Comparison of ENCODE assay signal across 9 cellular contexts in genomic region chr16:30166202-30166902, GRCh38. TPM values are rescaled to one million over a fixed set of nuclear protein-coding genes. Genes with fewer than 3 reads are reported as not detected.
DNase-seq lines count a peak whose midpoint lies in the region; ATAC-seq and TF ChIP-seq lines count a peak whose summit lies in the region.
"Had no signal": no experiment of that assay in that cellular context is flagged by ENCODE, and none has a peak within 500 bp of the region (broad histone marks: within the 10 kb centered on the region; RNA-seq: fewer than 3 reads in every experiment).

No MANE protein-coding gene starts in this region.

- H3K4me3 Mint-ChIP-seq in activated naive CD4-positive, alpha-beta T cell treated with anti-CD3 and anti-CD28 coated beads, Interleukin-2, amount 10 ng/mL, durations not matched to agents 7 days and 5 days: no peak overlapping the region
- no peak overlapping the region for H3K4me3 Mint-ChIP-seq in activated naive CD8-positive, alpha-beta T cell treated with anti-CD3 and anti-CD28 coated beads for 36 hours
- H3K4me3 Mint-ChIP-seq in stimulated activated naive CD8-positive, alpha-beta T cell treated with anti-CD3 and anti-CD28 coated beads, Interleukin-15, Interleukin-2, amounts not matched to agents 100 ng/mL and 50 ng/mL, for 24 hours: no peak overlapping the region
- H3K4me3 Mint-ChIP-seq in Calu3 (ENCODE audit: low read depth, unreplicated experiment): no peak overlapping the region

- H3K4me1 Mint-ChIP-seq in activated naive CD4-positive, alpha-beta T cell treated with anti-CD3 and anti-CD28 coated beads, Interleukin-2, amount 10 ng/mL, durations not matched to agents 7 days and 5 days: peaks cover 33% of the 10 kb centered on the region
- H3K4me1 Mint-ChIP-seq in activated naive CD8-positive, alpha-beta T cell treated with anti-CD3 and anti-CD28 coated beads for 36 hours: peaks cover 23% of the 10 kb centered on the region
- H3K4me1 Mint-ChIP-seq in stimulated activated naive CD8-positive, alpha-beta T cell treated with anti-CD3 and anti-CD28 coated beads, Interleukin-15, Interleukin-2, amounts not matched to agents 100 ng/mL and 50 ng/mL, for 24 hours (ENCODE audit: low read depth): peaks cover 40% of the 10 kb centered on the region
- H3K4me1 Mint-ChIP-seq in Calu3 (ENCODE audit: low read depth, unreplicated experiment): no peaks in the 10 kb centered on the region

- BruUV-seq in Calu3 (replicated peaks; lab: Mats Ljungman, UMichigan): no TSS peak

- H3K27ac Mint-ChIP-seq in activated naive CD4-positive, alpha-beta T cell treated with anti-CD3 and anti-CD28 coated beads, Interleukin-2, amount 10 ng/mL, durations not matched to agents 7 days and 5 days: no peak overlapping the region
- peak overlapping the region; percentile 16 for H3K27ac Mint-ChIP-seq in activated naive CD8-positive, alpha-beta T cell treated with anti-CD3 and anti-CD28 coated beads for 36 hours
- peak overlapping the region; percentile 23 for H3K27ac Mint-ChIP-seq in stimulated activated naive CD8-positive, alpha-beta T cell treated with anti-CD3 and anti-CD28 coated beads, Interleukin-15, Interleukin-2, amounts not matched to agents 100 ng/mL and 50 ng/mL, for 24 hours
- no peak overlapping the region for H3K27ac Mint-ChIP-seq in Calu3 (ENCODE audit: unreplicated experiment)

- ATAC-seq in GM19467 (IDR thresholded peaks at IDR 0.05; ENCODE audit: unreplicated experiment): no peak

- intact Hi-C loops in Calu3 (cut with micrococcal nuclease; ENCODE audit: unreplicated experiment): no loop called here

- no peak for TF ChIP-seq CTCF in Calu3 (IDR thresholded peaks at IDR 0.05; ENCODE audit: unreplicated experiment)

- CTCF ChIA-PET in activated naive CD4-positive, alpha-beta T cell treated with anti-CD3 and anti-CD28 coated beads, Interleukin-2, amount 10 ng/mL, durations not matched to agents 7 days and 5 days (lab: Charles Lee): no interaction called here
- CTCF ChIA-PET in Calu3 (lab: Charles Lee): no interaction called here

- no peaks in the 10 kb centered on the region for H3K9me3 Mint-ChIP-seq in activated naive CD4-positive, alpha-beta T cell treated with anti-CD3 and anti-CD28 coated beads, Interleukin-2, amount 10 ng/mL, durations not matched to agents 7 days and 5 days
- peaks cover 4% of the 10 kb centered on the region for H3K9me3 Mint-ChIP-seq in activated naive CD8-positive, alpha-beta T cell treated with anti-CD3 and anti-CD28 coated beads for 36 hours
- peaks cover 4% of the 10 kb centered on the region for H3K9me3 Mint-ChIP-seq in stimulated activated naive CD8-positive, alpha-beta T cell treated with anti-CD3 and anti-CD28 coated beads, Interleukin-15, Interleukin-2, amounts not matched to agents 100 ng/mL and 50 ng/mL, for 24 hours
- H3K9me3 Mint-ChIP-seq in Calu3 (ENCODE audit: low read depth, unreplicated experiment): no peaks in the 10 kb centered on the region

- H3K36me3 Mint-ChIP-seq in activated naive CD4-positive, alpha-beta T cell treated with anti-CD3 and anti-CD28 coated beads, Interleukin-2, amount 10 ng/mL, durations not matched to agents 7 days and 5 days: no peaks in the 10 kb centered on the region
- no peaks in the 10 kb centered on the region for H3K36me3 Mint-ChIP-seq in activated naive CD8-positive, alpha-beta T cell treated with anti-CD3 and anti-CD28 coated beads for 36 hours
- no peaks in the 10 kb centered on the region for H3K36me3 Mint-ChIP-seq in stimulated activated naive CD8-positive, alpha-beta T cell treated with anti-CD3 and anti-CD28 coated beads, Interleukin-15, Interleukin-2, amounts not matched to agents 100 ng/mL and 50 ng/mL, for 24 hours (ENCODE audit: low read depth)
- no peaks in the 10 kb centered on the region for H3K36me3 Mint-ChIP-seq in Calu3 (ENCODE audit: insufficient read depth, unreplicated experiment)

- DNase-seq in activated naive CD4-positive, alpha-beta T cell treated with anti-CD3 and anti-CD28 coated beads, Interleukin-2, amount 10 ng/mL, durations not matched to agents 7 days and 5 days: peak; percentile 31
- no peak for DNase-seq in activated naive CD4-positive, alpha-beta T cell treated with Interleukin-2 at 50 U/mL for 16 hours
- DNase-seq in Kasumi-1 (lab: John Stamatoyannopoulos, UW): peak; percentile 88 to 90
- DNase-seq in activated naive CD8-positive, alpha-beta T cell treated with anti-CD3 and anti-CD28 coated beads for 36 hours: no peak
- no peak for DNase-seq in DMS153 treated with DMSO at 0.1 percent for 48 hours (lab: John Stamatoyannopoulos, UW; ENCODE audit: unreplicated experiment)
- no peak for DNase-seq in Calu3
- DNase-seq: kidney glomerular epithelial cell had no signal

- H3K27me3 Mint-ChIP-seq in activated naive CD4-positive, alpha-beta T cell treated with anti-CD3 and anti-CD28 coated beads, Interleukin-2, amount 10 ng/mL, durations not matched to agents 7 days and 5 days: peaks cover 11% of the 10 kb centered on the region
- no peaks in the 10 kb centered on the region for H3K27me3 Mint-ChIP-seq in activated naive CD8-positive, alpha-beta T cell treated with anti-CD3 and anti-CD28 coated beads for 36 hours
- H3K27me3 Mint-ChIP-seq in stimulated activated naive CD8-positive, alpha-beta T cell treated with anti-CD3 and anti-CD28 coated beads, Interleukin-15, Interleukin-2, amounts not matched to agents 100 ng/mL and 50 ng/mL, for 24 hours: no peaks in the 10 kb centered on the region
- no peaks in the 10 kb centered on the region for H3K27me3 Mint-ChIP-seq in Calu3 (ENCODE audit: unreplicated experiment)

RNA-seq across cellular contexts. Expression of gene CORO1A, which starts 17.1 kb away (rescaled TPM):
- total RNA-seq in activated naive CD8-positive, alpha-beta T cell treated with anti-CD3 and anti-CD28 coated beads for 36 hours: 100 to 1,000 TPM; 972 to 977 TPM
- total RNA-seq in Calu3 (2022): 11.1 and 12.9 TPM in 2 replicates

RNA-seq across cellular contexts. Expression of gene BOLA2B, which starts 27.1 kb away (rescaled TPM):
- 100 to 1,000 TPM; 252 to 257 TPM for total RNA-seq in activated naive CD8-positive, alpha-beta T cell treated with anti-CD3 and anti-CD28 coated beads for 36 hours
- total RNA-seq in Calu3 (2022): 166 and 171 TPM in 2 replicates

RNA-seq across cellular contexts. Expression of gene SLX1A, which starts 27.3 kb away (rescaled TPM):
- 10 to 100 TPM; 64.2 to 65.7 TPM for total RNA-seq in activated naive CD8-positive, alpha-beta T cell treated with anti-CD3 and anti-CD28 coated beads for 36 hours
- 45.0 and 71.1 TPM in 2 replicates for total RNA-seq in Calu3 (2022)

RNA-seq across cellular contexts. Expression of gene SULT1A3, which starts 32.7 kb away (rescaled TPM):
- total RNA-seq in activated naive CD8-positive, alpha-beta T cell treated with anti-CD3 and anti-CD28 coated beads for 36 hours: 10 to 100 TPM in 1 of 2 experiments, 1 to 10 TPM in 1; 9.6 to 12.3 TPM
- 39.5 and 46.4 TPM in 2 replicates for total RNA-seq in Calu3 (2022)

RNA-seq across cellular contexts. Expression of gene MAPK3, which starts 43.3 kb away (rescaled TPM):
- 10 to 100 TPM; 38.9 to 41.6 TPM for total RNA-seq in activated naive CD8-positive, alpha-beta T cell treated with anti-CD3 and anti-CD28 coated beads for 36 hours
- total RNA-seq in Calu3 (2022): 69.9 and 82.1 TPM in 2 replicates

Comparison
In these comparisons a context has a peak if more than half of its experiments do, and no peak if none do; other contexts are left out.
1. DNase-seq: peak in activated naive CD4-positive, alpha-beta T cell treated with anti-CD3 and anti-CD28 coated beads, Interleukin-2, amount 10 ng/mL, durations not matched to agents 7 days and 5 days (single experiment) and Kasumi-1 (2 of 2); none in activated naive CD4-positive, alpha-beta T cell treated with Interleukin-2 at 50 U/mL for 16 hours (single experiment), activated naive CD8-positive, alpha-beta T cell treated with anti-CD3 and anti-CD28 coated beads for 36 hours (single experiment), DMS153 treated with DMSO at 0.1 percent for 48 hours (single experiment) and Calu3 (single experiment).
2. H3K27ac Mint-ChIP-seq: peak in activated naive CD8-positive, alpha-beta T cell treated with anti-CD3 and anti-CD28 coated beads for 36 hours (single experiment) and stimulated activated naive CD8-positive, alpha-beta T cell treated with anti-CD3 and anti-CD28 coated beads, Interleukin-15, Interleukin-2, amounts not matched to agents 100 ng/mL and 50 ng/mL, for 24 hours (single experiment); none in activated naive CD4-positive, alpha-beta T cell treated with anti-CD3 and anti-CD28 coated beads, Interleukin-2, amount 10 ng/mL, durations not matched to agents 7 days and 5 days (single experiment) and Calu3 (single experiment).
3. RNA of gene CORO1A, which starts 17.1 kb away (total RNA-seq): 972 to 977 TPM in activated naive CD8-positive, alpha-beta T cell treated with anti-CD3 and anti-CD28 coated beads for 36 hours; 11.1 to 12.9 TPM in Calu3; every median in the first group is over 10 times any median in the second.